In genomic region chr6:17167327-17167979, GRCh38 we compare ENCODE assay signal across 8 cellular contexts.
DNase-seq lines count a peak whose midpoint lies in the region; ATAC-seq and TF ChIP-seq lines count a peak whose summit lies in the region.

No MANE protein-coding gene starts in this region.

- H3K27me3 ChIP-seq in Panc1 (ENCODE audit: control insufficient read depth, insufficient read depth, low read length) (no peaks in the 10 kb centered on the region), foreskin keratinocyte (no peaks in the 10 kb centered on the region)

- H3K4me3 Mint-ChIP-seq in activated CD4-positive, alpha-beta T cell treated with anti-CD3 and anti-CD28 coated beads, Interleukin-2, amount 10 ng/mL, durations not matched to agents 7 days and 5 days: no peak overlapping the region

- CTCF ChIA-PET in Panc1 (lab: Charles Lee): interaction anchor here (0.6 to 1.4 kb wide), 3 partner anchors 417 to 648 kb away, joined by 3 to 6 read pairs (median 4); no protein-coding TSS in a partner anchor
- CTCF ChIA-PET in activated CD4-positive, alpha-beta T cell treated with anti-CD3 and anti-CD28 coated beads, Interleukin-2, amount 10 ng/mL, durations not matched to agents 7 days and 5 days (lab: Charles Lee): interaction anchor here (0.6 to 0.9 kb wide), 2 partner anchors 9 to 263 kb away, joined by 3 to 4 read pairs; no protein-coding TSS in a partner anchor

- DNase-seq in Panc1 (ENCODE audit: low read depth, low spot score) (no peak), foreskin keratinocyte (peak; percentile 57 to 60), pons (ENCODE audit: low spot score) (peak; percentile 22)
- DNase-seq in activated effector memory CD4-positive, alpha-beta T cell treated with anti-CD3 and anti-CD28 coated beads, Interleukin-2, amount 50 U/mL, for 16 hours: no peak
- no peak for DNase-seq in activated CD4-positive, alpha-beta T cell treated with anti-CD3 and anti-CD28 coated beads, Interleukin-2, amount 10 ng/mL, durations not matched to agents 7 days and 5 days

- H3K4me1 ChIP-seq in Panc1 (ENCODE audit: control insufficient read depth, insufficient read depth, low read length): peaks cover 2% of the 10 kb centered on the region; the same call in 1 of the 2 replicates
- H3K4me1 ChIP-seq in foreskin keratinocyte: no peaks in the 10 kb centered on the region

- POLR2A ChIA-PET in Panc1 (lab: Charles Lee): no interaction called here
- POLR2A ChIA-PET in activated CD4-positive, alpha-beta T cell treated with anti-CD3 and anti-CD28 coated beads, Interleukin-2, amount 10 ng/mL, durations not matched to agents 7 days and 5 days (lab: Charles Lee): no interaction called here

- no peaks in the 10 kb centered on the region for H3K36me3 ChIP-seq in Panc1 (ENCODE audit: control insufficient read depth, insufficient read depth, low read length)

- no peaks in the 10 kb centered on the region for H3K9me3 Mint-ChIP-seq in activated CD4-positive, alpha-beta T cell treated with anti-CD3 and anti-CD28 coated beads, Interleukin-2, amount 10 ng/mL, durations not matched to agents 7 days and 5 days

- no peaks in the 10 kb centered on the region for H3K36me3 Mint-ChIP-seq in activated CD4-positive, alpha-beta T cell treated with anti-CD3 and anti-CD28 coated beads, Interleukin-2, amount 10 ng/mL, durations not matched to agents 7 days and 5 days (ENCODE audit: low read depth)

- ATAC-seq in Panc1 (peak; percentile 99), foreskin keratinocyte (peak; percentile 95), HG02798 (IDR thresholded peaks at IDR 0.05; ENCODE audit: poor library complexity, unreplicated experiment) (no peak), HG02588 (IDR thresholded peaks at IDR 0.05; ENCODE audit: unreplicated experiment) (no peak)

- H3K4me1 Mint-ChIP-seq in activated CD4-positive, alpha-beta T cell treated with anti-CD3 and anti-CD28 coated beads, Interleukin-2, amount 10 ng/mL, durations not matched to agents 7 days and 5 days: no peaks in the 10 kb centered on the region

- intact Hi-C loops in Panc1 (cut with micrococcal nuclease; ENCODE audit: unreplicated experiment): loop anchor here (5.0 kb wide), 1 partner anchor 110 kb away; no protein-coding TSS in a partner anchor

- no peak overlapping the region for H3K27ac ChIP-seq in Panc1 (ENCODE audit: low read length)
- no peak overlapping the region for H3K27ac ChIP-seq in foreskin keratinocyte

- H3K4me3 ChIP-seq in Panc1 (ENCODE audit: low read depth in 2 of 2, low read length in 2 of 2): no peak overlapping the region

- H3K27ac Mint-ChIP-seq in activated CD4-positive, alpha-beta T cell treated with anti-CD3 and anti-CD28 coated beads, Interleukin-2, amount 10 ng/mL, durations not matched to agents 7 days and 5 days: no peak overlapping the region

- TF ChIP-seq CTCF in GM12874 (IDR thresholded peaks at IDR 0.05; ENCODE audit: insufficient read depth, low read depth, low read length) (peak; percentile 14; the same call in 1 of the 2 replicates), Panc1 (IDR thresholded peaks at IDR 0.05) (peak; percentile 80), foreskin keratinocyte (conservative IDR thresholded peaks at IDR 0.05) (peak; percentile 71)

- in situ Hi-C loops in Panc1 (cut with HindIII; ENCODE audit: low pct_unique_long_range_greater_than_20kb, low sequenced_read_pairs): no loop called here

- BruUV-seq in Panc1 (replicated peaks; lab: Mats Ljungman, UMichigan): no TSS peak

- H3K27me3 Mint-ChIP-seq in activated CD4-positive, alpha-beta T cell treated with anti-CD3 and anti-CD28 coated beads, Interleukin-2, amount 10 ng/mL, durations not matched to agents 7 days and 5 days: peaks cover 3% of the 10 kb centered on the region

- H3K9me3 ChIP-seq in Panc1 (ENCODE audit: control insufficient read depth, insufficient read depth, low read depth, low read length): no peaks in the 10 kb centered on the region

Comparison
In these comparisons a context has a peak if more than half of its experiments do, and no peak if none do; other contexts are left out.
1. CTCF ChIP-seq: peak in every context shown above with its lines; median percentile 80 in Panc1; 71 in foreskin keratinocyte; 14 in GM12874.
2. ATAC-seq: peak in Panc1 (single experiment) and foreskin keratinocyte (single experiment); none in HG02798 (single experiment) and HG02588 (single experiment).
3. DNase-seq: peak in foreskin keratinocyte (2 of 2) and pons (single experiment); none in Panc1 (single experiment), activated effector memory CD4-positive, alpha-beta T cell treated with anti-CD3 and anti-CD28 coated beads, Interleukin-2, amount 50 U/mL, for 16 hours (single experiment) and activated CD4-positive, alpha-beta T cell treated with anti-CD3 and anti-CD28 coated beads, Interleukin-2, amount 10 ng/mL, durations not matched to agents 7 days and 5 days (single experiment).